ENCODE assay signal across 2 cellular contexts in genomic region chr7:143213478-143213877, GRCh38. TPM values are rescaled to one million over a fixed set of nuclear protein-coding genes. Genes with fewer than 3 reads are reported as not detected.
"Had no signal": no experiment of that assay in that cellular context is flagged by ENCODE, and none has a peak within 500 bp of the region (broad histone marks: within the 10 kb centered on the region; RNA-seq: fewer than 3 reads in every experiment).

No MANE protein-coding gene starts in this region.

RNA-seq across cellular contexts. Expression of gene TAS2R40, which starts 8.4 kb away (rescaled TPM):
- total RNA-seq: G401, GM12878 had no signal
- polyA plus RNA-seq: GM12878 had no signal

RNA-seq across cellular contexts. Expression of gene TAS2R39, which starts 30.3 kb away (rescaled TPM):
- total RNA-seq: G401, GM12878 had no signal
- polyA plus RNA-seq: GM12878 had no signal
